In genomic region chr7:34362621-34363020, GRCh38 we compare ENCODE assay signal across 16 cellular contexts.
DNase-seq lines count a peak whose midpoint lies in the region; ATAC-seq and TF ChIP-seq lines count a peak whose summit lies in the region.
"Had no signal": no experiment of that assay in that cellular context is flagged by ENCODE, and none has a peak within 500 bp of the region (broad histone marks: within the 10 kb centered on the region; RNA-seq: fewer than 3 reads in every experiment).

No MANE protein-coding gene starts in this region.

- H3K9me3 Mint-ChIP-seq in WTC11, result no peaks in the 10 kb centered on the region
- no peaks in the 10 kb centered on the region for H3K9me3 Mint-ChIP-seq in endodermal cell
- H3K9me3 Mint-ChIP-seq: CD8-positive, alpha-beta T cell; H9 had no signal

- CTCF ChIA-PET in WTC11 (lab: Charles Lee), result no interaction called here

- no peak overlapping the region for H3K9ac ChIP-seq in endodermal cell (ENCODE audit: extremely low read depth, low read length, poor library complexity, severe bottlenecking)
- H3K9ac ChIP-seq: BLaER1 treated with 17β-estradiol and CSF1 and Interleukin-3, amounts not matched to agents 10 nM and 100 nM had no signal

- WGBS in endodermal cell (ENCODE audit: insufficient coverage in 1 of 2, insufficient read length in 1 of 2), 2 experiments, result 78 to 91% methylated on average over 2 of the region's 2 CpGs

- H3K9me3 ChIP-seq in endodermal cell (ENCODE audit: control insufficient read depth, low read length), result no peaks in the 10 kb centered on the region
- H3K9me3 ChIP-seq: BLaER1 treated with 17β-estradiol and CSF1 and Interleukin-3, amounts not matched to agents 10 nM and 100 nM had no signal

- ATAC-seq in WTC11 (no peak), HG03045 (IDR thresholded peaks at IDR 0.05; ENCODE audit: unreplicated experiment) (no peak), HG03354 (IDR thresholded peaks at IDR 0.05; ENCODE audit: poor library complexity, severe bottlenecking, unreplicated experiment) (no peak)
- ATAC-seq: CD8-positive, alpha-beta T cell had no signal

- H3K4me3 Mint-ChIP-seq in WTC11 (no peak overlapping the region), endodermal cell (no peak overlapping the region)
- H3K4me3 Mint-ChIP-seq: B cell; CD8-positive, alpha-beta T cell; H9 had no signal

- POLR2A ChIA-PET in WTC11 (lab: Charles Lee), result no interaction called here

- no peak overlapping the region for H3K27ac ChIP-seq in endodermal cell (ENCODE audit: low read depth, low read length)
- H3K27ac ChIP-seq: BLaER1 treated with 17β-estradiol and CSF1 and Interleukin-3, amounts not matched to agents 10 nM and 100 nM; HL-60 had no signal

- H3K36me3 Mint-ChIP-seq in WTC11 (no peaks in the 10 kb centered on the region), endodermal cell (ENCODE audit: low read depth) (no peaks in the 10 kb centered on the region)
- H3K36me3 Mint-ChIP-seq: CD8-positive, alpha-beta T cell had no signal

- H3K27ac Mint-ChIP-seq in WTC11 (no peak overlapping the region), endodermal cell (no peak overlapping the region)
- H3K27ac Mint-ChIP-seq: B cell; CD8-positive, alpha-beta T cell; H9 had no signal

- no peaks in the 10 kb centered on the region for H3K36me3 ChIP-seq in endodermal cell (ENCODE audit: control insufficient read depth, insufficient read depth, low read length)
- H3K36me3 ChIP-seq: BLaER1 treated with 17β-estradiol and CSF1 and Interleukin-3, amounts not matched to agents 10 nM and 100 nM had no signal

- H3K27me3 ChIP-seq in endodermal cell (ENCODE audit: control insufficient read depth, insufficient read depth, low read length, poor library complexity, severe bottlenecking), result no peaks in the 10 kb centered on the region
- H3K27me3 ChIP-seq: BLaER1 treated with 17β-estradiol and CSF1 and Interleukin-3, amounts not matched to agents 10 nM and 100 nM had no signal

- H3K4me3 ChIP-seq in endodermal cell (ENCODE audit: low read length), result no peak overlapping the region
- H3K4me3 ChIP-seq: BLaER1 treated with 17β-estradiol and CSF1 and Interleukin-3, amounts not matched to agents 10 nM and 100 nM had no signal

- no peak for DNase-seq in WTC11 (ENCODE audit: low spot score)
- DNase-seq in cerebellar nuclear complex (lab: John Stamatoyannopoulos, UW), result peak; percentile 33 to 88
- DNase-seq in endodermal cell, result peak; percentile 53
- DNase-seq in NCI-H1694 (lab: John Stamatoyannopoulos, UW), result no peak
- DNase-seq: Calu3; CD8-positive, alpha-beta T cell; DMS 273 treated with DMSO at 0.1 percent for 48 hours; DMS53; DND-41; EL; H9 had no signal

- H3K4me1 ChIP-seq in endodermal cell (ENCODE audit: control insufficient read depth, insufficient read depth, low read length), result no peaks in the 10 kb centered on the region

- no peak for TF ChIP-seq CTCF in WTC11 (IDR thresholded peaks at IDR 0.05)
- no peak for TF ChIP-seq CTCF in endodermal cell (conservative IDR thresholded peaks at IDR 0.05)

- H3K4me1 Mint-ChIP-seq in WTC11, result no peaks in the 10 kb centered on the region; the same call in 1 of the 2 replicates
- no peaks in the 10 kb centered on the region for H3K4me1 Mint-ChIP-seq in endodermal cell
- H3K4me1 Mint-ChIP-seq: B cell had no signal

- H3K27me3 Mint-ChIP-seq in WTC11 (ENCODE audit: low read depth), result peaks cover 29% of the 10 kb centered on the region
- H3K27me3 Mint-ChIP-seq in endodermal cell (ENCODE audit: insufficient read depth), result peaks cover 32% of the 10 kb centered on the region
- H3K27me3 Mint-ChIP-seq: B cell had no signal

TF ChIP-seq in WTC11, 78 proteins besides CTCF, POLR2A, EP300 and RAD21:
- TF ChIP-seq IRF2 (CRISPR knock-in tag; IDR thresholded peaks at IDR 0.05; ENCODE audit: borderline replicate concordance, low read depth) (no peak), ZNF423 (CRISPR knock-in tag; IDR thresholded peaks at IDR 0.05) (0 out of 2 replicates have a peak, but pooled peaks have one; percentile 31)

Comparison
In these comparisons a context has a peak if more than half of its experiments do, and no peak if none do; other contexts are left out.
1. DNase-seq: peak in cerebellar nuclear complex (2 of 2) and endodermal cell (single experiment); none in WTC11 (single experiment) and NCI-H1694 (single experiment).